1 cellular context compared by ENCODE assay signal in genomic region chr7:52154382-52154781, GRCh38.
TF ChIP-seq lines count a peak whose summit lies in the region.

No MANE protein-coding gene starts in this region.

TF ChIP-seq in SK-N-SH, 30 proteins besides CTCF, POLR2A, EP300 and RAD21 (continued from another document):
- TF ChIP-seq ZBTB33 (IDR thresholded peaks at IDR 0.05; ENCODE audit: borderline replicate concordance, low read depth) (no peak), ELF1 (IDR thresholded peaks at IDR 0.05) (no peak), TAF1 (IDR thresholded peaks at IDR 0.05; ENCODE audit: borderline replicate concordance, low read depth, low read length) (no peak), TEAD4 (IDR thresholded peaks at IDR 0.05; ENCODE audit: borderline replicate concordance, insufficient read depth) (no peak), YY1 (IDR thresholded peaks at IDR 0.05; ENCODE audit: low read depth) (no peak), CHD2 (IDR thresholded peaks at IDR 0.05; ENCODE audit: low read length, partially characterized antibody) (no peak), MEF2A (IDR thresholded peaks at IDR 0.05; ENCODE audit: borderline replicate concordance, low read depth) (no peak), REST (IDR thresholded peaks at IDR 0.05; ENCODE audit: low read depth, low read length) (no peak), MAX (IDR thresholded peaks at IDR 0.05; ENCODE audit: low read depth) (no peak), USF2 (IDR thresholded peaks at IDR 0.05; ENCODE audit: borderline replicate concordance, low read depth, low read length) (no peak), MXI1 (IDR thresholded peaks at IDR 0.05; ENCODE audit: low read depth, low read length) (no peak)
- TF ChIP-seq, protein P1, sequence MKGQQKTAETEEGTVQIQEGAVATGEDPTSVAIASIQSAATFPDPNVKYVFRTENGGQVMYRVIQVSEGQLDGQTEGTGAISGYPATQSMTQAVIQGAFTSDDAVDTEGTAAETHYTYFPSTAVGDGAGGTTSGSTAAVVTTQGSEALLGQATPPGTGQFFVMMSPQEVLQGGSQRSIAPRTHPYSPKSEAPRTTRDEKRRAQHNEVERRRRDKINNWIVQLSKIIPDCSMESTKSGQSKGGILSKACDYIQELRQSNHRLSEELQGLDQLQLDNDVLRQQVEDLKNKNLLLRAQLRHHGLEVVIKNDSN (IDR thresholded peaks at IDR 0.05; ENCODE audit: borderline replicate concordance, low read depth), result no peak
TF ChIP-seq in SK-N-SH: peak in this region for 0.
